2 cellular contexts compared by ENCODE assay signal in the genomic region with DNA sequence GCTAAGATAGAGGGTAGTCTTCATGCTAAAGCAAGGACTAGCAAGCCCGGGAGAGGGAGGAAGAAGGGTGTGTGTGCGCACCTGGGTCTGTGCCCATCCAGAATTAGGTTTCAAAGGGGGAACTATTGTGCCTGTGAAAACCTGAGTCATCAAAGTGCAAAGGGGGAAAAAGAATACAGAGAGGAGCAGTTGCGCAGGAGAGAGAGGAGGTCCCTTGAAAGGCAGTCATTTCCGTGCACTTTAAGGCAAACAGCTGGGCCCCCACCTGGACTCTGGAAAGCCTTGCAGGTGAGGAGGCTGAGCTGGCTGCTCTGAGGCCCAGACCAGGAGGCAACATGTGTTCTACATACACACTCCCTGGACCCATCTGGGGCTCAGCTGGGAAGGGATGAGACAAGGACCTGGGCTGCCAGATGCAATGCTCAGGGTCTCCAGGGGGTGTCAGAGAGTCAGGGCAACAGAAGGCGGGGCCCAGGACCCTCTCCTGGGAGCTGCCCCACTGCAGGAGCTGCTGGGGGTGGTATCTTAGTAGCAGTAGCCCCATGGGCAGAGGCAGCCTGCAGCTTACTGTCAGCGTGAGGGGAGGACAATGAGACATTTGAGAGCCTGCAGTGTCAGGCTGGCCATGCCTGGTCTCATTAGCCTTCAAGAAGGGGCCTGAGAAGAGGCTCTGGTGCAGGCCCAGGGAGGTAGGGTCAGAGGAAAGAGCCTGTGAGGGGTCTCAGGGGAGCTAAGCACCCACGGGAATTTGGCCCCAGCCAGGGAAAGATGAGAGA.
TF ChIP-seq lines count a peak whose summit lies in the region.

No MANE protein-coding gene starts in this region.

TF ChIP-seq in A549, 52 proteins besides CTCF, POLR2A, EP300 and RAD21:
- TF ChIP-seq REST (IDR thresholded peaks at IDR 0.05) (no peak), EHMT2 (IDR thresholded peaks at IDR 0.05; ENCODE audit: low read depth) (no peak), FOSB (CRISPR knock-in tag; IDR thresholded peaks at IDR 0.05) (no peak), HOXA7 (CRISPR knock-in tag; IDR thresholded peaks at IDR 0.05) (no peak), CBX8 (IDR thresholded peaks at IDR 0.05) (no peak), NR3C1 (IDR thresholded peaks at IDR 0.05) (no peak), MAFK (IDR thresholded peaks at IDR 0.05; ENCODE audit: partially characterized antibody) (peak; percentile 18), RARB (CRISPR knock-in tag; IDR thresholded peaks at IDR 0.05) (no peak)
- TF ChIP-seq, protein P1, sequence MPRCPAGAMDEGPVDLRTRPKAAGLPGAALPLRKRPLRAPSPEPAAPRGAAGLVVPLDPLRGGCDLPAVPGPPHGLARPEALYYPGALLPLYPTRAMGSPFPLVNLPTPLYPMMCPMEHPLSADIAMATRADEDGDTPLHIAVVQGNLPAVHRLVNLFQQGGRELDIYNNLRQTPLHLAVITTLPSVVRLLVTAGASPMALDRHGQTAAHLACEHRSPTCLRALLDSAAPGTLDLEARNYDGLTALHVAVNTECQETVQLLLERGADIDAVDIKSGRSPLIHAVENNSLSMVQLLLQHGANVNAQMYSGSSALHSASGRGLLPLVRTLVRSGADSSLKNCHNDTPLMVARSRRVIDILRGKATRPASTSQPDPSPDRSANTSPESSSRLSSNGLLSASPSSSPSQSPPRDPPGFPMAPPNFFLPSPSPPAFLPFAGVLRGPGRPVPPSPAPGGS (IDR thresholded peaks at IDR 0.05), result no peak

TF ChIP-seq in WTC11, 78 proteins besides CTCF, POLR2A, EP300 and RAD21:
- TF ChIP-seq NFE2L1 (CRISPR knock-in tag; IDR thresholded peaks at IDR 0.05), result no peak
- TF ChIP-seq, protein P2, sequence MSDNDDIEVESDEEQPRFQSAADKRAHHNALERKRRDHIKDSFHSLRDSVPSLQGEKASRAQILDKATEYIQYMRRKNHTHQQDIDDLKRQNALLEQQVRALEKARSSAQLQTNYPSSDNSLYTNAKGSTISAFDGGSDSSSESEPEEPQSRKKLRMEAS (CRISPR knock-in tag; IDR thresholded peaks at IDR 0.05), result no peak
- no peak for TF ChIP-seq MLX (CRISPR knock-in tag; IDR thresholded peaks at IDR 0.05)
- TF ChIP-seq PRRX2 (CRISPR knock-in tag; IDR thresholded peaks at IDR 0.05), result no peak
- TF ChIP-seq RELA (CRISPR knock-in tag; IDR thresholded peaks at IDR 0.05; ENCODE audit: borderline replicate concordance), result no peak
- no peak for TF ChIP-seq ZNF512 (CRISPR knock-in tag; IDR thresholded peaks at IDR 0.05; ENCODE audit: borderline replicate concordance)
- TF ChIP-seq, protein P3, sequence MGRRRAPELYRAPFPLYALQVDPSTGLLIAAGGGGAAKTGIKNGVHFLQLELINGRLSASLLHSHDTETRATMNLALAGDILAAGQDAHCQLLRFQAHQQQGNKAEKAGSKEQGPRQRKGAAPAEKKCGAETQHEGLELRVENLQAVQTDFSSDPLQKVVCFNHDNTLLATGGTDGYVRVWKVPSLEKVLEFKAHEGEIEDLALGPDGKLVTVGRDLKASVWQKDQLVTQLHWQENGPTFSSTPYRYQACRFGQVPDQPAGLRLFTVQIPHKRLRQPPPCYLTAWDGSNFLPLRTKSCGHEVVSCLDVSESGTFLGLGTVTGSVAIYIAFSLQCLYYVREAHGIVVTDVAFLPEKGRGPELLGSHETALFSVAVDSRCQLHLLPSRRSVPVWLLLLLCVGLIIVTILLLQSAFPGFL (CRISPR knock-in tag; IDR thresholded peaks at IDR 0.05; ENCODE audit: borderline replicate concordance), result no peak
- no peak for TF ChIP-seq USF2 (CRISPR knock-in tag; IDR thresholded peaks at IDR 0.05)
- no peak for TF ChIP-seq ATF6 (CRISPR knock-in tag; IDR thresholded peaks at IDR 0.05)
- TF ChIP-seq, protein P4, sequence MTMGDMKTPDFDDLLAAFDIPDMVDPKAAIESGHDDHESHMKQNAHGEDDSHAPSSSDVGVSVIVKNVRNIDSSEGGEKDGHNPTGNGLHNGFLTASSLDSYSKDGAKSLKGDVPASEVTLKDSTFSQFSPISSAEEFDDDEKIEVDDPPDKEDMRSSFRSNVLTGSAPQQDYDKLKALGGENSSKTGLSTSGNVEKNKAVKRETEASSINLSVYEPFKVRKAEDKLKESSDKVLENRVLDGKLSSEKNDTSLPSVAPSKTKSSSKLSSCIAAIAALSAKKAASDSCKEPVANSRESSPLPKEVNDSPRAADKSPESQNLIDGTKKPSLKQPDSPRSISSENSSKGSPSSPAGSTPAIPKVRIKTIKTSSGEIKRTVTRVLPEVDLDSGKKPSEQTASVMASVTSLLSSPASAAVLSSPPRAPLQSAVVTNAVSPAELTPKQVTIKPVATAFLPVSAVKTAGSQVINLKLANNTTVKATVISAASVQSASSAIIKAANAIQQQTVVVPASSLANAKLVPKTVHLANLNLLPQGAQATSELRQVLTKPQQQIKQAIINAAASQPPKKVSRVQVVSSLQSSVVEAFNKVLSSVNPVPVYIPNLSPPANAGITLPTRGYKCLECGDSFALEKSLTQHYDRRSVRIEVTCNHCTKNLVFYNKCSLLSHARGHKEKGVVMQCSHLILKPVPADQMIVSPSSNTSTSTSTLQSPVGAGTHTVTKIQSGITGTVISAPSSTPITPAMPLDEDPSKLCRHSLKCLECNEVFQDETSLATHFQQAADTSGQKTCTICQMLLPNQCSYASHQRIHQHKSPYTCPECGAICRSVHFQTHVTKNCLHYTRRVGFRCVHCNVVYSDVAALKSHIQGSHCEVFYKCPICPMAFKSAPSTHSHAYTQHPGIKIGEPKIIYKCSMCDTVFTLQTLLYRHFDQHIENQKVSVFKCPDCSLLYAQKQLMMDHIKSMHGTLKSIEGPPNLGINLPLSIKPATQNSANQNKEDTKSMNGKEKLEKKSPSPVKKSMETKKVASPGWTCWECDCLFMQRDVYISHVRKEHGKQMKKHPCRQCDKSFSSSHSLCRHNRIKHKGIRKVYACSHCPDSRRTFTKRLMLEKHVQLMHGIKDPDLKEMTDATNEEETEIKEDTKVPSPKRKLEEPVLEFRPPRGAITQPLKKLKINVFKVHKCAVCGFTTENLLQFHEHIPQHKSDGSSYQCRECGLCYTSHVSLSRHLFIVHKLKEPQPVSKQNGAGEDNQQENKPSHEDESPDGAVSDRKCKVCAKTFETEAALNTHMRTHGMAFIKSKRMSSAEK (CRISPR knock-in tag; IDR thresholded peaks at IDR 0.05; ENCODE audit: borderline replicate concordance), result no peak
- TF ChIP-seq ZNF671 (CRISPR knock-in tag; IDR thresholded peaks at IDR 0.05), result no peak
- TF ChIP-seq NR3C1 (CRISPR knock-in tag; conservative IDR thresholded peaks at IDR 0.05; ENCODE audit: low read depth), result no peak
- no peak for TF ChIP-seq E2F5 (CRISPR knock-in tag; IDR thresholded peaks at IDR 0.05)
- TF ChIP-seq, protein P5, sequence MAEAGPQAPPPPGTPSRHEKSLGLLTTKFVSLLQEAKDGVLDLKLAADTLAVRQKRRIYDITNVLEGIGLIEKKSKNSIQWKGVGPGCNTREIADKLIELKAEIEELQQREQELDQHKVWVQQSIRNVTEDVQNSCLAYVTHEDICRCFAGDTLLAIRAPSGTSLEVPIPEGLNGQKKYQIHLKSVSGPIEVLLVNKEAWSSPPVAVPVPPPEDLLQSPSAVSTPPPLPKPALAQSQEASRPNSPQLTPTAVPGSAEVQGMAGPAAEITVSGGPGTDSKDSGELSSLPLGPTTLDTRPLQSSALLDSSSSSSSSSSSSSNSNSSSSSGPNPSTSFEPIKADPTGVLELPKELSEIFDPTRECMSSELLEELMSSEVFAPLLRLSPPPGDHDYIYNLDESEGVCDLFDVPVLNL (CRISPR knock-in tag; IDR thresholded peaks at IDR 0.05; ENCODE audit: borderline replicate concordance, low read depth), result no peak
- no peak for TF ChIP-seq SP1 (CRISPR knock-in tag; conservative IDR thresholded peaks at IDR 0.05)
